ENCODE assay signal across 25 cellular contexts in the genomic region with DNA sequence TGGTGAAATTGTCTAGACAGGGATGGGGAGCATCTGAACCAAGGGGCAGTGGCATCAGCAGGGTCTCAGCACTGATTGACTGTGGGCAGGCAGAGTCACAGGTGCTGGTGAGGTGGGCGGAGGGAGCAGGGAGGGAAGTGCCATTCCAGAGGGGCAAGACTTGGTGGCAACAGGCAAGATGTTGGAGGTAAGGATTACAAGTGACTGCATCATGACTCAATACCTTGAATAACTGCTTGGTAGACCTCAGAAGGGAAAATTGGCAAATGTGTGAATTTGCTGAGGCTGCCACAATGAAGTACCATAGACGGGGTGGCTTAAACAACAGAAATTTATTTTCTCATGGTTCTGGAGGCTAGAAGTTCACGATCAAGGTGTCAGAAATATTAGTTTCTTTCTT.
DNase-seq lines count a peak whose midpoint lies in the region; ATAC-seq and TF ChIP-seq lines count a peak whose summit lies in the region.
"Had no signal": no experiment of that assay in that cellular context is flagged by ENCODE, and none has a peak within 500 bp of the region (broad histone marks: within the 10 kb centered on the region; RNA-seq: fewer than 3 reads in every experiment).

No MANE protein-coding gene starts in this region.

- no peaks in the 10 kb centered on the region for H3K9me2 ChIP-seq in PC-3 (replicated peaks; ENCODE audit: low read length)

- no peaks in the 10 kb centered on the region for H3K36me3 Mint-ChIP-seq in activated CD8-positive, alpha-beta T cell treated with anti-CD3 and anti-CD28 coated beads for 36 hours (ENCODE audit: low read depth)
- H3K36me3 Mint-ChIP-seq: CD4-positive, alpha-beta memory T cell; CD4-positive, CD25-positive, alpha-beta regulatory T cell; CD8-positive, alpha-beta memory T cell had no signal

- H3K27ac Mint-ChIP-seq in activated CD8-positive, alpha-beta T cell treated with anti-CD3 and anti-CD28 coated beads for 36 hours = no peak overlapping the region
- H3K27ac Mint-ChIP-seq: CD14-positive monocyte; CD4-positive, alpha-beta memory T cell; CD4-positive, CD25-positive, alpha-beta regulatory T cell; CD8-positive, alpha-beta memory T cell had no signal

- intact Hi-C loops in IMR-90 (cut with micrococcal nuclease) = no loop called here
- intact Hi-C loops in PC-3 (cut with micrococcal nuclease) = no loop called here
- intact Hi-C loops in activated CD8-positive, alpha-beta T cell treated with anti-CD3 and anti-CD28 coated beads for 36 hours (cut with micrococcal nuclease) = no loop called here

- BruUV-seq in IMR-90 (replicated peaks; lab: Mats Ljungman, UMichigan) (no TSS peak), PC-3 (replicated peaks; lab: Mats Ljungman, UMichigan) (no TSS peak)

- H3K18ac ChIP-seq in IMR-90 (ENCODE audit: low read depth, low read length) = no peak overlapping the region

- POLR2A ChIA-PET in IMR-90 (lab: Charles Lee; ENCODE audit: unreplicated experiment) (no interaction called here), PC-3 (lab: Charles Lee; ENCODE audit: unreplicated experiment) (no interaction called here)
- POLR2A ChIA-PET in activated CD8-positive, alpha-beta T cell treated with anti-CD3 and anti-CD28 coated beads for 36 hours (lab: Charles Lee) = interaction anchor here (0.6 kb wide), 1 partner anchor 30 kb away, joined by 4 read pairs; no protein-coding TSS in a partner anchor

- peaks cover 5% of the 10 kb centered on the region for H3K27me3 Mint-ChIP-seq in activated CD8-positive, alpha-beta T cell treated with anti-CD3 and anti-CD28 coated beads for 36 hours
- H3K27me3 Mint-ChIP-seq: CD4-positive, CD25-positive, alpha-beta regulatory T cell had no signal

- H3K4me2 ChIP-seq in IMR-90 (ENCODE audit: low read depth, low read length) (no peak overlapping the region), PC-3 (ENCODE audit: low read length) (no peak overlapping the region)
- H3K4me2 ChIP-seq: BLaER1 had no signal

- H3K9me1 ChIP-seq in IMR-90 (ENCODE audit: insufficient read depth, low read length) = peaks cover 2% of the 10 kb centered on the region; the same call in 1 of the 2 replicates

- no peak overlapping the region for H3K9ac ChIP-seq in IMR-90 (ENCODE audit: low read depth, low read length)
- H3K9ac ChIP-seq in PC-3 (ENCODE audit: low read length) = no peak overlapping the region
- H3K9ac ChIP-seq: BLaER1 had no signal

- no peak overlapping the region for H3K23ac ChIP-seq in IMR-90 (ENCODE audit: low read depth, low read length)

- H3K27ac ChIP-seq in IMR-90 (ENCODE audit: insufficient read depth, low read length) = no peak overlapping the region
- no peak overlapping the region for H3K27ac ChIP-seq in PC-3 (ENCODE audit: low read length)
- H3K27ac ChIP-seq: BLaER1 had no signal

- H3K27me3 ChIP-seq in IMR-90 (ENCODE audit: control insufficient read depth, insufficient read depth, low read length) = no peaks in the 10 kb centered on the region
- H3K27me3 ChIP-seq in PC-3 (ENCODE audit: low read length) = peaks cover 41% of the 10 kb centered on the region
- H3K27me3 ChIP-seq: BE2C, BLaER1 had no signal

- H2BK20ac ChIP-seq in IMR-90 (ENCODE audit: low read depth, low read length) = no peak overlapping the region

- no peak for TF ChIP-seq POLR2A in IMR-90 (IDR thresholded peaks at IDR 0.05; ENCODE audit: low read depth, low read length)

- ATAC-seq in IMR-90 (ENCODE audit: low read depth) (no peak), PC-3 (no peak), HG03280 (IDR thresholded peaks at IDR 0.05; ENCODE audit: unreplicated experiment) (no peak)
- ATAC-seq in activated CD8-positive, alpha-beta T cell treated with anti-CD3 and anti-CD28 coated beads for 36 hours = no peak
- ATAC-seq: GM12878 had no signal

- H4K8ac ChIP-seq in IMR-90 (ENCODE audit: low read depth in 2 of 2, low read length in 2 of 2) = no peak overlapping the region

- H3K56ac ChIP-seq in IMR-90 (ENCODE audit: extremely low read depth, insufficient read depth, low read length) = no peak overlapping the region

- H3K4me1 Mint-ChIP-seq in activated CD8-positive, alpha-beta T cell treated with anti-CD3 and anti-CD28 coated beads for 36 hours (ENCODE audit: low read depth) = no peaks in the 10 kb centered on the region
- H3K4me1 Mint-ChIP-seq: CD4-positive, alpha-beta memory T cell; CD4-positive, CD25-positive, alpha-beta regulatory T cell; CD8-positive, alpha-beta memory T cell had no signal

- no peak overlapping the region for H3K4ac ChIP-seq in IMR-90 (ENCODE audit: low read depth, low read length)

- no peak overlapping the region for H2AK9ac ChIP-seq in IMR-90 (replicated peaks; ENCODE audit: low read depth, low read length, poor library complexity)

- H2BK15ac ChIP-seq in IMR-90 (ENCODE audit: low read depth, low read length) = no peak overlapping the region

- peaks cover 6% of the 10 kb centered on the region for H3K9me3 Mint-ChIP-seq in activated CD8-positive, alpha-beta T cell treated with anti-CD3 and anti-CD28 coated beads for 36 hours

- no peak for TF ChIP-seq CTCF in IMR-90 (conservative IDR thresholded peaks at IDR 0.05; ENCODE audit: low read depth, low read length)
- no peak for TF ChIP-seq CTCF in PC-3 (conservative IDR thresholded peaks at IDR 0.05; ENCODE audit: low read depth, low read length)
- TF ChIP-seq CTCF in epithelial cell of esophagus (IDR thresholded peaks at IDR 0.05; ENCODE audit: insufficient read depth, low read depth, low read length, missing control alignments) = no peak
- no peak for TF ChIP-seq CTCF in activated CD8-positive, alpha-beta T cell treated with anti-CD3 and anti-CD28 coated beads for 36 hours (IDR thresholded peaks at IDR 0.05)

- H4K91ac ChIP-seq in IMR-90 (ENCODE audit: insufficient read depth, low read depth, low read length) = no peak overlapping the region

- WGBS in IMR-90 (ENCODE audit: extremely low coverage in 2 of 2, insufficient read length in 1 of 2), 2 experiments = 100% methylated on average over 1 of the region's 3 CpGs; no CpG with 5 or more reads in 1 of the 2 experiments

- H3K4me3 Mint-ChIP-seq in activated CD8-positive, alpha-beta T cell treated with anti-CD3 and anti-CD28 coated beads for 36 hours = no peak overlapping the region
- H3K4me3 Mint-ChIP-seq: CD14-positive monocyte; CD4-positive, alpha-beta memory T cell; CD4-positive, CD25-positive, alpha-beta regulatory T cell; CD8-positive, alpha-beta memory T cell had no signal

- no peaks in the 10 kb centered on the region for H3F3A ChIP-seq in PC-3 (ENCODE audit: low read length, unreplicated experiment)

- H2AFZ ChIP-seq in IMR-90 (replicated peaks; ENCODE audit: low read length, poor library complexity) (peak overlapping the region; percentile 4), PC-3 (ENCODE audit: low read length) (no peak overlapping the region)

- DNase-seq in IMR-90 (no peak), PC-3 (peak; percentile 18), epithelial cell of esophagus (ENCODE audit: low read depth) (peak; percentile 29), islet precursor cell (peak; percentile 38), kidney tubule cell (ENCODE audit: low spot score) (no peak)
- no peak for DNase-seq in activated CD8-positive, alpha-beta T cell treated with anti-CD3 and anti-CD28 coated beads for 36 hours
- DNase-seq: 8988T; ACHN; BE2C; C1 segment of cervical spinal cord; CD4-positive, alpha-beta memory T cell; CD4-positive, CD25-positive, alpha-beta regulatory T cell; CD8-positive, alpha-beta memory T cell; COR-L47; DMS 273 treated with DMSO at 0.1 percent for 48 hours; DMS153; DMS53; DMS79; DND-41; EL; GDM1 had no signal

- dilution Hi-C loops in IMR-90 (cut with HindIII; ENCODE audit: low sequenced_read_pairs, unreplicated experiment) = no loop called here

- no peak overlapping the region for H2AK5ac ChIP-seq in IMR-90 (ENCODE audit: low read depth, low read length)

- H3K79me2 ChIP-seq in PC-3 (ENCODE audit: low read length) = no peaks in the 10 kb centered on the region

- in situ Hi-C loops in IMR-90 (cut with MboI; ENCODE audit: low sequenced_read_pairs) = loop anchor here (10.0 kb wide), 1 partner anchor 55 kb away; no protein-coding TSS in a partner anchor

- H3K4me1 ChIP-seq in IMR-90 (ENCODE audit: control insufficient read depth, insufficient read depth, low read length) (no peaks in the 10 kb centered on the region), PC-3 (ENCODE audit: insufficient read depth, low read length) (no peaks in the 10 kb centered on the region)
- H3K4me1 ChIP-seq: BE2C, BLaER1 had no signal

- H3K36me3 ChIP-seq in IMR-90 (ENCODE audit: control insufficient read depth, insufficient read depth, low read length) (no peaks in the 10 kb centered on the region), PC-3 (ENCODE audit: low read depth, low read length) (no peaks in the 10 kb centered on the region)
- H3K36me3 ChIP-seq: BE2C, BLaER1 had no signal

- no peak for TF ChIP-seq RAD21 in IMR-90 (IDR thresholded peaks at IDR 0.05; ENCODE audit: low read length)

- no peaks in the 10 kb centered on the region for H3K9me3 ChIP-seq in IMR-90 (ENCODE audit: control insufficient read depth, insufficient read depth, low read length)
- H3K9me3 ChIP-seq in PC-3 (ENCODE audit: low read length) = 0 out of 2 replicates have a peak, but pooled peaks cover 4% of the 10 kb centered on the region
- H3K9me3 ChIP-seq: BE2C had no signal

- no peak overlapping the region for H3K4me3 ChIP-seq in IMR-90 (ENCODE audit: insufficient read depth, low read depth, low read length)
- H3K4me3 ChIP-seq in PC-3 (ENCODE audit: low read length) = no peak overlapping the region
- no peak overlapping the region for H3K4me3 ChIP-seq in epithelial cell of esophagus (ENCODE audit: low read length)
- H3K4me3 ChIP-seq: BLaER1, GM12878 had no signal

- no peak overlapping the region for H2BK120ac ChIP-seq in IMR-90 (ENCODE audit: low read depth, low read length)

- H4K20me1 ChIP-seq in IMR-90 (ENCODE audit: insufficient read depth, low read length) (no peaks in the 10 kb centered on the region), PC-3 (ENCODE audit: low read length) (no peaks in the 10 kb centered on the region)
- H4K20me1 ChIP-seq: BLaER1 had no signal

- H4K5ac ChIP-seq in IMR-90 (ENCODE audit: low read depth, low read length) = no peak overlapping the region

- H3K79me1 ChIP-seq in IMR-90 (ENCODE audit: low read depth in 1 of 2, low read length in 2 of 2) = no peaks in the 10 kb centered on the region

- no peak overlapping the region for H2BK5ac ChIP-seq in IMR-90 (ENCODE audit: low read depth, low read length, poor library complexity, severe bottlenecking)

- no peak overlapping the region for H3K14ac ChIP-seq in IMR-90 (replicated peaks; ENCODE audit: low read depth, low read length)

- CTCF ChIA-PET in IMR-90 (lab: Yijun Ruan, JAX) (no interaction called here), PC-3 (lab: Charles Lee) (no interaction called here)
- CTCF ChIA-PET in activated CD8-positive, alpha-beta T cell treated with anti-CD3 and anti-CD28 coated beads for 36 hours (lab: Charles Lee) = no interaction called here

Comparison
In these comparisons a context has a peak if more than half of its experiments do, and no peak if none do; other contexts are left out.
1. DNase-seq: peak in PC-3 (single experiment), epithelial cell of esophagus (single experiment) and islet precursor cell (single experiment); none in IMR-90 (single experiment), kidney tubule cell (single experiment) and activated CD8-positive, alpha-beta T cell treated with anti-CD3 and anti-CD28 coated beads for 36 hours (single experiment).